ENCODE assay signal across 22 cellular contexts in the genomic region with DNA sequence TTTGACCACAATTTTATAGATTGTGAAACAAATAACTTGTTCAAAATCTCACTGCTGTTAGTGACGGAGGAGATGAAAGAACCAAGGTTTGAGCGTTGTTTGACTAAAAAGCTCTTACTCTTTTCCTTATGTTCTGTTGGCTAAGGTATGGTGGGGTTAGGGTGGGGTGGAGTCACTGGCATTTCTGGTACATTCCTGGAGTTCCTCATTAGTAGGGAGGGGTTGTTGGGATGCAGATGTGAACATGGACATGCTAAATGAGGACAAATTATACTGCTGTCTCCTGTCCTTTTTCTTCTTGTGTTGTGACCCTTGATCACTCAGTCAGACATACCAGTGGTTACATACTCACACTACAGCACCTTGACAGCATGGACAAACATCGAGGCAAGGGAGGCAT. TPM values are rescaled to one million over a fixed set of nuclear protein-coding genes. Genes with fewer than 3 reads are reported as not detected.
"Had no signal": no experiment of that assay in that cellular context is flagged by ENCODE, and none has a peak within 500 bp of the region (broad histone marks: within the 10 kb centered on the region; RNA-seq: fewer than 3 reads in every experiment).

No MANE protein-coding gene starts in this region.

- H3K9me3 ChIP-seq: ascending aorta, gastrocnemius medialis, tibial artery had no signal

- H3K36me3 ChIP-seq: ascending aorta, gastrocnemius medialis, neural progenitor cell, tibial artery, WERI-Rb-1 had no signal

- H3K4me2 ChIP-seq: neural progenitor cell had no signal

- H3K27me3 ChIP-seq: ascending aorta, tibial artery had no signal

- H3K9ac ChIP-seq: neural progenitor cell had no signal

- DNase-seq: activated CD4-positive, alpha-beta T cell treated with anti-CD3 and anti-CD28 coated beads, Interleukin-2, amount 50 U/mL, for 4 hours; activated effector memory CD4-positive, alpha-beta T cell treated with anti-CD3 and anti-CD28 coated beads, Interleukin-2, amount 50 U/mL, for 16 hours; activated naive CD4-positive, alpha-beta T cell treated with anti-CD3 and anti-CD28 coated beads, Interleukin-2, amount 50 U/mL, for 16 hours; activated T-cell treated with anti-CD3 and anti-CD28 coated beads, Interleukin-2, amount 50 U/mL, for 72 hours; cerebellar nuclear complex; cortex of kidney; effector CD4-positive, alpha-beta T cell; gastrocnemius medialis; head of caudate nucleus; left cardiac atrium; naive thymus-derived CD4-positive, alpha-beta T cell; stimulated activated CD4-positive, alpha-beta T cell treated with anti-CD3 and anti-CD28 coated beads, Interleukin-2, amount 100 ng/mL, for 24 hours; stimulated activated naive CD8-positive, alpha-beta T cell treated with anti-CD3 and anti-CD28 coated beads, Interleukin-15, Interleukin-2, amounts not matched to agents 100 U/mL and 50 U/mL, for 24 hours; substantia nigra; T-helper 2 cell; tibial artery; WERI-Rb-1 had no signal

- H3K4me1 ChIP-seq: neural progenitor cell had no signal

- H3K4me3 ChIP-seq: ascending aorta, gastrocnemius medialis, neural progenitor cell, tibial artery had no signal

- H3K27ac ChIP-seq: ascending aorta, gastrocnemius medialis, neural progenitor cell, tibial artery, WERI-Rb-1 had no signal

- H2AFZ ChIP-seq: neural progenitor cell had no signal

RNA-seq across cellular contexts. Expression of gene CD1D, which starts 26.2 kb away (rescaled TPM):
- total RNA-seq: activated CD8-positive, alpha-beta memory T cell treated with anti-CD3 and anti-CD28 coated beads for 36 hours; activated T-cell treated with anti-CD3 and anti-CD28 coated beads, Interleukin-2, amount 50 U/mL, for 72 hours; ascending aorta; osteoblast; progenitor cell of endocrine pancreas had no signal
